In the genomic region with DNA sequence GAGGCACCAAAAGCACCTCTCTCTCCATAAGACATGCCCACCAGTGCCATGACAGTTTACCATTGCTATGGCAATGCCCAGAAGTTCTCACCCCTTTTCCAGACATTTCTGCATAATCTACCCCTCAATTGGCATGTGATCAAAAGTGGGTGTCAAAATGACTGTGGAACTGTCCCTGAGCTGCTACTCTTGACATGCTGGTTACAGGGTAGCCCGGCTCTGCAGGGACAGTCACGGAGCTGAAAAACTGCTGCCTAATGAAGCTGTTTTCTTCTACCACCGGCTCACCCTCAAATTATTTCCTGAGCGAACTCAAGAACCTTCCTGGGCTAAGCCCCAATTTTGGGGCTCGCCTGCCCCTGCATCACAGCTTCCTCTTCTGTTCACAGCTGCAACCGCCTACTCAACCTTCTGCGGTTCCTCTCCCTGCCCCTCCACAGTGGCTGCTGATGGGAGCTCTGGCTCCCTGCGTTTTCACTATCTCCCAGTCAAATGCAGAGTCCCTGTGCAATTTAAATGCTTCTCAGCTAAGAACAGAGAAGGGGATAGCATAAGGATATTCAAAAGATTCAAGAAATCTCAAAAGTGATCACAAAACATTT, we compare ENCODE assay signal across 9 cellular contexts.
DNase-seq lines count a peak whose midpoint lies in the region; ATAC-seq and TF ChIP-seq lines count a peak whose summit lies in the region.
"Had no signal": no experiment of that assay in that cellular context is flagged by ENCODE, and none has a peak within 500 bp of the region (broad histone marks: within the 10 kb centered on the region; RNA-seq: fewer than 3 reads in every experiment).

No MANE protein-coding gene starts in this region.

- no peak for TF ChIP-seq CTCF in right atrium auricular region (IDR thresholded peaks at IDR 0.05)
- TF ChIP-seq CTCF in lower lobe of right lung (IDR thresholded peaks at IDR 0.05), result no peak
- TF ChIP-seq CTCF in transverse colon (IDR thresholded peaks at IDR 0.05), result no peak

- ATAC-seq in Right ventricle myocardium inferior, result peak; percentile 38
- peak; percentile 34 to 51 for ATAC-seq in lower lobe of right lung
- ATAC-seq in GM21825 (IDR thresholded peaks at IDR 0.05; ENCODE audit: unreplicated experiment), result no peak
- no peak for ATAC-seq in GM18870 (IDR thresholded peaks at IDR 0.05; ENCODE audit: unreplicated experiment)

- in situ Hi-C loops in transverse colon (cut with MboI; ENCODE audit: low pct_ligation_motif_present in 1 of 4, low pct_unique_long_range_greater_than_20kb in 1 of 4, low sequenced_read_pairs in 3 of 4), result no loop called here

- no peaks in the 10 kb centered on the region for H3K4me1 ChIP-seq in right atrium auricular region
- no peaks in the 10 kb centered on the region for H3K4me1 ChIP-seq in lower lobe of right lung
- H3K4me1 ChIP-seq in transverse colon, result peaks cover 0 to 11% (median 0%) of the 10 kb centered on the region in 4 donors

- peak overlapping the region; percentile 47 for H3K27ac Mint-ChIP-seq in activated CD4-positive, alpha-beta memory T cell treated with anti-CD3 and anti-CD28 coated beads, Interleukin-2, amount 10 ng/mL, durations not matched to agents 7 days and 5 days

- no peak for TF ChIP-seq EP300 in transverse colon (IDR thresholded peaks at IDR 0.05; ENCODE audit: low read depth)

- no peaks in the 10 kb centered on the region for H3K9me3 ChIP-seq in right atrium auricular region
- no peaks in the 10 kb centered on the region for H3K9me3 ChIP-seq in lower lobe of right lung
- no peaks in the 10 kb centered on the region for H3K9me3 ChIP-seq in transverse colon

- H3K4me1 Mint-ChIP-seq in activated CD4-positive, alpha-beta memory T cell treated with anti-CD3 and anti-CD28 coated beads, Interleukin-2, amount 10 ng/mL, durations not matched to agents 7 days and 5 days, result peaks cover 32% of the 10 kb centered on the region

- DNase-seq in Right ventricle myocardium inferior (ENCODE audit: missing footprints) (peak; percentile 68), right atrium auricular region (ENCODE audit: low spot score) (no peak), lower lobe of right lung (no peak), transverse colon (peak; percentile 29), erythroblast (lab: John Stamatoyannopoulos, UW) (no peak)
- DNase-seq in activated CD4-positive, alpha-beta memory T cell treated with anti-CD3 and anti-CD28 coated beads, Interleukin-2, amount 10 ng/mL, durations not matched to agents 7 days and 5 days, result peak; percentile 62
- DNase-seq: IMR-90 had no signal

- TF ChIP-seq POLR2A in transverse colon (IDR thresholded peaks at IDR 0.05) (no peak), erythroblast (IDR thresholded peaks at IDR 0.05; ENCODE audit: low read length) (no peak)

- 60% methylated on average over 8 of the region's 8 CpGs; no CpG with 5 or more reads in 1 of the 2 donors for WGBS in transverse colon (ENCODE audit: low coverage in 1 of 2), 2 donors

- H3K4me3 Mint-ChIP-seq in activated CD4-positive, alpha-beta memory T cell treated with anti-CD3 and anti-CD28 coated beads, Interleukin-2, amount 10 ng/mL, durations not matched to agents 7 days and 5 days, result no peak overlapping the region

- H3K27me3 Mint-ChIP-seq in activated CD4-positive, alpha-beta memory T cell treated with anti-CD3 and anti-CD28 coated beads, Interleukin-2, amount 10 ng/mL, durations not matched to agents 7 days and 5 days, result peaks cover 4% of the 10 kb centered on the region

- POLR2A ChIA-PET in activated CD4-positive, alpha-beta memory T cell treated with anti-CD3 and anti-CD28 coated beads, Interleukin-2, amount 10 ng/mL, durations not matched to agents 7 days and 5 days (lab: Charles Lee), result interaction anchor here (1.0 to 3.2 kb wide), 6 partner anchors 9 to 126 kb away, joined by 3 to 29 read pairs (median 6); partner anchors contain the start of gene LEMD2

- CTCF ChIA-PET in activated CD4-positive, alpha-beta memory T cell treated with anti-CD3 and anti-CD28 coated beads, Interleukin-2, amount 10 ng/mL, durations not matched to agents 7 days and 5 days (lab: Charles Lee), result interaction anchor here (0.6 to 2.7 kb wide), 6 partner anchors 10 to 143 kb away, joined by 3 to 11 read pairs (median 5); no protein-coding TSS in a partner anchor

- H3K36me3 ChIP-seq in right atrium auricular region, result no peaks in the 10 kb centered on the region
- no peaks in the 10 kb centered on the region for H3K36me3 ChIP-seq in lower lobe of right lung
- H3K36me3 ChIP-seq in transverse colon, result no peaks in the 10 kb centered on the region

- H3K4me3 ChIP-seq in right atrium auricular region (no peak overlapping the region), lower lobe of right lung (no peak overlapping the region), transverse colon (no peak overlapping the region)

- H3K9me3 Mint-ChIP-seq in activated CD4-positive, alpha-beta memory T cell treated with anti-CD3 and anti-CD28 coated beads, Interleukin-2, amount 10 ng/mL, durations not matched to agents 7 days and 5 days, result no peaks in the 10 kb centered on the region

- intact Hi-C loops in Right ventricle myocardium inferior (cut with DNase I) (no loop called here), lower lobe of right lung (cut with DNase I) (no loop called here), transverse colon (cut with DNase I; ENCODE audit: low total_unique reads) (no loop called here)

- H3K27ac ChIP-seq in right atrium auricular region (no peak overlapping the region), lower lobe of right lung (no peak overlapping the region), transverse colon (no peak overlapping the region)

- H3K36me3 Mint-ChIP-seq in activated CD4-positive, alpha-beta memory T cell treated with anti-CD3 and anti-CD28 coated beads, Interleukin-2, amount 10 ng/mL, durations not matched to agents 7 days and 5 days (ENCODE audit: low read depth), result no peaks in the 10 kb centered on the region

- H3K27me3 ChIP-seq in right atrium auricular region (no peaks in the 10 kb centered on the region), lower lobe of right lung (ENCODE audit: low read depth) (no peaks in the 10 kb centered on the region), transverse colon (no peaks in the 10 kb centered on the region)

Comparison
In these comparisons a context has a peak if more than half of its experiments do, and no peak if none do; other contexts are left out.
1. DNase-seq: peak in Right ventricle myocardium inferior (single experiment), activated CD4-positive, alpha-beta memory T cell treated with anti-CD3 and anti-CD28 coated beads, Interleukin-2, amount 10 ng/mL, durations not matched to agents 7 days and 5 days (single experiment) and transverse colon (single experiment); none in right atrium auricular region (single experiment), lower lobe of right lung (single experiment) and erythroblast (0 of 2).
2. ATAC-seq: peak in Right ventricle myocardium inferior (single experiment) and lower lobe of right lung (2 of 2); none in GM21825 (single experiment) and GM18870 (single experiment).